In genomic region chr16:86462334-86463084, GRCh38 we compare ENCODE assay signal across 31 cellular contexts. TPM values are rescaled to one million over a fixed set of nuclear protein-coding genes. Genes with fewer than 3 reads are reported as not detected.
DNase-seq lines count a peak whose midpoint lies in the region; ATAC-seq and TF ChIP-seq lines count a peak whose summit lies in the region.
"Had no signal": no experiment of that assay in that cellular context is flagged by ENCODE, and none has a peak within 500 bp of the region (broad histone marks: within the 10 kb centered on the region; RNA-seq: fewer than 3 reads in every experiment).

No MANE protein-coding gene starts in this region.

- no peak for TF ChIP-seq POLR2A in esophagus muscularis mucosa (IDR thresholded peaks at IDR 0.05; ENCODE audit: low read depth)

- peak in 1 of 3 experiments; percentile 46 for TF ChIP-seq CTCF in esophagus muscularis mucosa (IDR thresholded peaks at IDR 0.05)

- DNase-seq in Caki2 (ENCODE audit: low read depth), result peak; percentile 78
- peak; percentile 90 for DNase-seq in RPMI7951 (ENCODE audit: low read depth)
- DNase-seq in esophagus muscularis mucosa (ENCODE audit: extremely low spot score), result no peak
- DNase-seq in NCI-H82 (lab: John Stamatoyannopoulos, UW), result no peak
- DNase-seq in hypothalamus (lab: John Stamatoyannopoulos, UW), result no peak
- DNase-seq: activated CD4-positive, alpha-beta T cell treated with anti-CD3 and anti-CD28 coated beads for 4 hours; activated gamma-delta T cell treated with Interleukin-2 at 50 U/mL for 16 hours; activated naive CD8-positive, alpha-beta T cell treated with anti-CD3 and anti-CD28 coated beads, Interleukin-2, amount 50 U/mL, for 24 hours; CD4-positive, alpha-beta memory T cell; DMS 273 treated with DMSO at 0.1 percent for 48 hours; foreskin keratinocyte; hippocampal formation; immature natural killer cell; KBM-7; left ventricle myocardium inferior; natural killer cell; NCI-H1436; NCI-H2107; NCI-H446; retina; stimulated activated CD4-positive, alpha-beta T cell treated with anti-CD3 and anti-CD28 coated beads, Interleukin-2, amount 100 ng/mL, for 24 hours; trophoblast cell had no signal

- ATAC-seq in GM18907 (IDR thresholded peaks at IDR 0.05; ENCODE audit: unreplicated experiment), result no peak
- no peak for ATAC-seq in GM18520 (IDR thresholded peaks at IDR 0.05; ENCODE audit: unreplicated experiment)
- ATAC-seq: activated naive CD8-positive, alpha-beta T cell treated with anti-CD3 and anti-CD28 coated beads, Interleukin-2, amount 50 U/mL, for 24 hours; foreskin keratinocyte; HCT116; natural killer cell had no signal

- peak; percentile 17 for TF ChIP-seq EP300 in esophagus muscularis mucosa (IDR thresholded peaks at IDR 0.05)

- H3K36me3 ChIP-seq in esophagus muscularis mucosa (no peaks in the 10 kb centered on the region), mucosa of rectum (ENCODE audit: control insufficient read depth in 2 of 2, insufficient read depth in 2 of 2, low read length in 2 of 2) (no peaks in the 10 kb centered on the region)
- H3K36me3 ChIP-seq: left ventricle myocardium inferior had no signal

- H3K9ac ChIP-seq in mucosa of rectum (ENCODE audit: low read depth in 1 of 2, low read length in 2 of 2), result no peak overlapping the region

- H3K4me1 ChIP-seq in esophagus muscularis mucosa, result peaks cover 0 to 54% (median 48%) of the 10 kb centered on the region in 4 donors
- no peaks in the 10 kb centered on the region for H3K4me1 ChIP-seq in mucosa of rectum (ENCODE audit: control insufficient read depth in 2 of 2, insufficient read depth in 2 of 2, low read length in 2 of 2)
- H3K4me1 ChIP-seq: foreskin keratinocyte, left ventricle myocardium inferior had no signal

- peaks cover 0 to 4% (median 0%) of the 10 kb centered on the region in 4 donors for H3K27me3 ChIP-seq in esophagus muscularis mucosa
- H3K27me3 ChIP-seq in mucosa of rectum (ENCODE audit: control insufficient read depth in 2 of 2, insufficient read depth in 2 of 2, low read length in 2 of 2), result no peaks in the 10 kb centered on the region
- H3K27me3 ChIP-seq: foreskin keratinocyte had no signal

- 46% methylated on average over 16 of the region's 17 CpGs for WGBS in esophagus muscularis mucosa

- in situ Hi-C loops in Caki2 (cut with HindIII; ENCODE audit: low pct_unique_long_range_greater_than_20kb, low sequenced_read_pairs), result no loop called here

- intact Hi-C loops in esophagus muscularis mucosa (cut with DNase I), result no loop called here

- H3K9me3 ChIP-seq in esophagus muscularis mucosa (peaks cover 0 to 14% (median 5%) of the 10 kb centered on the region in 4 donors), mucosa of rectum (ENCODE audit: control insufficient read depth in 2 of 2, low read length in 2 of 2) (no peaks in the 10 kb centered on the region)

- H3K27ac ChIP-seq in esophagus muscularis mucosa (replicated peaks in 1 of 4) (peak overlapping the region; percentile 76 to 84 (median 80)), mucosa of rectum (ENCODE audit: low read depth in 2 of 2, low read length in 2 of 2) (peak overlapping the region; percentile 44 to 65)
- H3K27ac ChIP-seq: foreskin keratinocyte, left ventricle myocardium inferior, VCaP had no signal

- no peak overlapping the region for H3K4me3 ChIP-seq in esophagus muscularis mucosa
- H3K4me3 ChIP-seq in mucosa of rectum (ENCODE audit: low read length in 2 of 2), result no peak overlapping the region
- H3K4me3 ChIP-seq: left ventricle myocardium inferior, smooth muscle cell had no signal

RNA-seq across cellular contexts. Expression of gene FOXF1, which starts 47.8 kb away (rescaled TPM):
- 1.5 and 2.1 TPM in 2 replicates for total RNA-seq in Caki2 (2014; rRNA removed; shearing (Covaris generic); ENCODE audit: low replicate concordance)
- 2.1 and 3.0 TPM in 2 replicates for total RNA-seq in RPMI7951 (2014; rRNA removed; shearing (Covaris generic))
- 10 to 100 TPM; 40.7 to 94.5 (median 69.3) TPM for total RNA-seq in esophagus muscularis mucosa
- total RNA-seq: CD4-positive, alpha-beta memory T cell; chondrocyte; foreskin keratinocyte; natural killer cell; OCI-LY7; osteocyte had no signal

Comparison
In these comparisons a context has a peak if more than half of its experiments do, and no peak if none do; other contexts are left out.
1. DNase-seq: peak in Caki2 (single experiment) and RPMI7951 (single experiment); none in esophagus muscularis mucosa (single experiment), NCI-H82 (single experiment) and hypothalamus (0 of 51).
2. RNA of gene FOXF1, which starts 47.8 kb away (total RNA-seq): 40.7 to 94.5 TPM in esophagus muscularis mucosa; 2.1 to 3.0 TPM in RPMI7951 and 1.5 to 2.1 TPM in Caki2; every median in the first group is over 10 times any median in the second.